ENCODE assay signal across 8 cellular contexts in the genomic region with DNA sequence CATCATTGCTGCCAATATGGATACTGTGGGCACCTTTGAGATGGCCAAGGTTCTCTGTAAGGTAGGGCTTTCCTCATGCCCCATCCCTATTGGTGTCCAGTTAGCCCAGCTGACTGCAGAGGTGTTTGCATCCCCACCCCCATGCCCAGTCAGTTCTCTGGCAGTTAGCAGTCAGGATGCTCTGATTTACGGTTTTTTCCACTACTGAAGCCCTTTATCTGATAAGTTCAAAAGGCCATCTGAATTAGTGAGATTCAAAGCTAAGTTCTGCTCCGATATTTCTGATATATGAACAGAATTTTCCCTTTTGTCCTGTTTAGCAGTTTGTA. TPM values are rescaled to one million over a fixed set of nuclear protein-coding genes. Genes with fewer than 3 reads are reported as not detected.
A peak's percentile ranks its signal among the peaks of the same experiment; 100 is the strongest.
DNase-seq lines count a peak whose midpoint lies in the region; ATAC-seq and TF ChIP-seq lines count a peak whose summit lies in the region.

No MANE protein-coding gene starts in this region.

- H3K4me1 Mint-ChIP-seq in dendritic cell treated with granulocyte-macrophage colony-stimulating factor and Interleukin-4, amounts not matched to agents 40 ng/mL and 50 ng/mL, for 4 days (ENCODE audit: low read depth): peaks cover 70% of the 10 kb centered on the region
- peaks cover 27% of the 10 kb centered on the region for H3K4me1 Mint-ChIP-seq in nephron

- H3K4me3 Mint-ChIP-seq in dendritic cell treated with granulocyte-macrophage colony-stimulating factor and Interleukin-4, amounts not matched to agents 40 ng/mL and 50 ng/mL, for 4 days: peak overlapping the region; percentile 92
- H3K4me3 Mint-ChIP-seq in nephron: peak overlapping the region; percentile 90 to 98 (median 94)

- no peaks in the 10 kb centered on the region for H3K27me3 ChIP-seq in BLaER1 treated with 17β-estradiol and CSF1 and Interleukin-3, amounts not matched to agents 10 nM and 100 nM

- H3K4me2 ChIP-seq in BLaER1 treated with 17β-estradiol and CSF1 and Interleukin-3, amounts not matched to agents 10 nM and 100 nM: peak overlapping the region; percentile 84 to 100 (median 98)

- H3K36me3 Mint-ChIP-seq in dendritic cell treated with granulocyte-macrophage colony-stimulating factor and Interleukin-4, amounts not matched to agents 40 ng/mL and 50 ng/mL, for 4 days (ENCODE audit: low read depth): peaks cover 63% of the 10 kb centered on the region
- peaks cover 40% of the 10 kb centered on the region for H3K36me3 Mint-ChIP-seq in nephron (ENCODE audit: low read depth)

- H3K36me3 ChIP-seq in BLaER1 treated with 17β-estradiol and CSF1 and Interleukin-3, amounts not matched to agents 10 nM and 100 nM: peaks cover 45 to 61% (median 50%) of the 10 kb centered on the region in 11 experiments

- no peaks in the 10 kb centered on the region for H3K9me3 ChIP-seq in BLaER1 treated with 17β-estradiol and CSF1 and Interleukin-3, amounts not matched to agents 10 nM and 100 nM (replicated peaks in 1 of 11)

- H3K4me1 ChIP-seq in BLaER1 treated with 17β-estradiol and CSF1 and Interleukin-3, amounts not matched to agents 10 nM and 100 nM: peaks cover 31 to 72% (median 47%) of the 10 kb centered on the region in 10 experiments

- peak overlapping the region; percentile 88 for H3K27ac Mint-ChIP-seq in dendritic cell treated with granulocyte-macrophage colony-stimulating factor and Interleukin-4, amounts not matched to agents 40 ng/mL and 50 ng/mL, for 4 days
- peak overlapping the region; percentile 92 to 99 (median 97) for H3K27ac Mint-ChIP-seq in nephron

- ATAC-seq in GM21619 (IDR thresholded peaks at IDR 0.05; ENCODE audit: unreplicated experiment): no peak

- TF ChIP-seq CTCF in LNCaP clone FGC (IDR thresholded peaks at IDR 0.05; ENCODE audit: control insufficient read depth, extremely low read depth, insufficient read depth) (no peak), nephron (IDR thresholded peaks at IDR 0.05; ENCODE audit: unreplicated experiment in 3 of 3) (no peak)

- H4K20me1 ChIP-seq in BLaER1 treated with 17β-estradiol and CSF1 and Interleukin-3, amounts not matched to agents 10 nM and 100 nM: peaks cover 0 to 18% (median 9%) of the 10 kb centered on the region in 11 experiments; a peak in 13 of 22 replicates

- H3K27me3 Mint-ChIP-seq in dendritic cell treated with granulocyte-macrophage colony-stimulating factor and Interleukin-4, amounts not matched to agents 40 ng/mL and 50 ng/mL, for 4 days: no peaks in the 10 kb centered on the region
- H3K27me3 Mint-ChIP-seq in nephron (ENCODE audit: low read depth): no peaks in the 10 kb centered on the region

- DNase-seq in LNCaP clone FGC (ENCODE audit: low read depth): no peak
- no peak for DNase-seq in cerebellum (ENCODE audit: low spot score)
- DNase-seq in NCI-H524 treated with DMSO at 0.1 percent for 48 hours (lab: John Stamatoyannopoulos, UW): no peak
- no peak for DNase-seq in activated gamma-delta T cell treated with Interleukin-2 at 50 U/mL for 16 hours

- peak overlapping the region; percentile 70 to 90 (median 85); a peak in 20 of 22 replicates for H3K27ac ChIP-seq in BLaER1 treated with 17β-estradiol and CSF1 and Interleukin-3, amounts not matched to agents 10 nM and 100 nM

- H3K4me3 ChIP-seq in BLaER1 treated with 17β-estradiol and CSF1 and Interleukin-3, amounts not matched to agents 10 nM and 100 nM: peak overlapping the region; percentile 72 to 93 (median 86)
- H3K4me3 ChIP-seq in LNCaP clone FGC (ENCODE audit: low read depth, low read length): peak overlapping the region; percentile 80

- H3K9ac ChIP-seq in BLaER1 treated with 17β-estradiol and CSF1 and Interleukin-3, amounts not matched to agents 10 nM and 100 nM: peak overlapping the region; percentile 78 to 92 (median 89)

- intact Hi-C loops in dendritic cell treated with granulocyte-macrophage colony-stimulating factor and Interleukin-4, amounts not matched to agents 40 ng/mL and 50 ng/mL, for 4 days (cut with micrococcal nuclease): loop anchor here (2.0 kb wide), 1 partner anchor 87 kb away; the partner anchor contains the start of genes PSME2 and RNF31

- no peaks in the 10 kb centered on the region for H3K9me3 Mint-ChIP-seq in dendritic cell treated with granulocyte-macrophage colony-stimulating factor and Interleukin-4, amounts not matched to agents 40 ng/mL and 50 ng/mL, for 4 days
- no peaks in the 10 kb centered on the region for H3K9me3 Mint-ChIP-seq in nephron

RNA-seq across cellular contexts. Expression of gene GMPR2, which starts 0.8 kb away (rescaled TPM):
- 31.0 TPM for total RNA-seq in cerebellum

RNA-seq across cellular contexts. Expression of gene NEDD8, which starts 1.3 kb away (rescaled TPM):
- 56.8 TPM for total RNA-seq in cerebellum

RNA-seq across cellular contexts. Expression of gene TINF2, which starts 8.9 kb away (rescaled TPM):
- 29.4 TPM for total RNA-seq in cerebellum

RNA-seq across cellular contexts. Expression of gene MDP1, which starts 17.6 kb away (rescaled TPM):
- 13.1 TPM for total RNA-seq in cerebellum

RNA-seq across cellular contexts. Expression of gene CHMP4A, which starts 20.2 kb away (rescaled TPM):
- 26.9 TPM for total RNA-seq in cerebellum
